In the genomic region with DNA sequence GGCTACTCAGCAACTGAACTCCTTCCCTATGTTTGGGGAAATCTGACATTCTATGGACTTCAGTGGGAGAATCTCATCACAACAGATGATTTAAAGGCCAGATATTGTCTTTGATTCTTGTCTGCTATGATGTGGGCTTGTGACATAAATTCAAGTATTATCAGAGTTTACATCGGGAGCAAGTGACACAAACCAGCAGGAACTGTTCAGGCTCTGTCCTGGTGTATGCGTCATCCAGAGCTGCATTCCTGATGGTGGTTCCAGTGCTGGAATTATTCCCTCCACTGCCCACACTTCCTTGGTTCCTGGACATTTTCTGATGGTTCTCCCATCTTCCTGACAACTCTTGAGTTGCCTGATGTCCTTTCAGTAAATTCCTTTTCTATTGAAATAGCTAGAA, we compare ENCODE assay signal across 21 cellular contexts. TPM values are rescaled to one million over a fixed set of nuclear protein-coding genes. Genes with fewer than 3 reads are reported as not detected.
A peak's percentile ranks its signal among the peaks of the same experiment; 100 is the strongest.
DNase-seq lines count a peak whose midpoint lies in the region; FAIRE-seq and TF ChIP-seq lines count a peak whose summit lies in the region.
"Had no signal": no experiment of that assay in that cellular context is flagged by ENCODE, and none has a peak within 500 bp of the region (broad histone marks: within the 10 kb centered on the region; RNA-seq: fewer than 3 reads in every experiment).

No MANE protein-coding gene starts in this region.

- H3K4me2 ChIP-seq in astrocyte (ENCODE audit: low read length) = peak overlapping the region; percentile 52
- H3K4me2 ChIP-seq: A549, hepatocyte had no signal

- no peak overlapping the region for H3K9ac ChIP-seq in astrocyte (ENCODE audit: low read length)

- no peak overlapping the region for H3K4me3 Mint-ChIP-seq in astrocyte (ENCODE audit: unreplicated experiment)
- H3K4me3 Mint-ChIP-seq: activated naive CD8-positive, alpha-beta T cell treated with anti-CD3 and anti-CD28 coated beads for 36 hours; stimulated activated memory B cell treated with anti-CD40 and anti-IgM and Interleukin-4, amounts not matched to agents 10 μg/mL and 1 μg/mL and 100 μg/mL, for 72 hours; T-helper 2 cell treated with Interferon-gamma antibody and Interleukin-4, amounts not matched to agents 5 μg/mL and 100 μg/mL, for 36 hours had no signal

- H3K9me3 Mint-ChIP-seq in astrocyte (ENCODE audit: unreplicated experiment) = peaks cover 6% of the 10 kb centered on the region
- H3K9me3 Mint-ChIP-seq: activated naive CD8-positive, alpha-beta T cell treated with anti-CD3 and anti-CD28 coated beads for 36 hours had no signal

- H3K4me1 Mint-ChIP-seq in astrocyte (ENCODE audit: low read depth, unreplicated experiment) = peaks cover 3% of the 10 kb centered on the region

- no peak for TF ChIP-seq POLR2A in stomach (IDR thresholded peaks at IDR 0.05)

- no peak for TF ChIP-seq CTCF in astrocyte (IDR thresholded peaks at IDR 0.05; ENCODE audit: insufficient read depth, low read depth, low read length)
- TF ChIP-seq CTCF in foreskin fibroblast (IDR thresholded peaks at IDR 0.05; ENCODE audit: low read depth, low read length) = no peak
- no peak for TF ChIP-seq CTCF in stomach (IDR thresholded peaks at IDR 0.05)

- no peak for FAIRE-seq in astrocyte (lab: Jason Lieb, UNC)
- FAIRE-seq: A549, small intestine had no signal

- H3K27ac ChIP-seq in ACC112 (ENCODE audit: low read depth, low read length) (no peak overlapping the region), astrocyte (ENCODE audit: low read depth, low read length) (no peak overlapping the region), stomach (peak overlapping the region in 1 of 5 donors; percentile 18)
- H3K27ac ChIP-seq: A549, epithelial cell of prostate, hepatocyte, RWPE1, upper lobe of left lung had no signal

- no peaks in the 10 kb centered on the region for H4K20me1 ChIP-seq in astrocyte (ENCODE audit: insufficient read depth, low read length)

- H3K79me2 ChIP-seq in ACC112 (ENCODE audit: control insufficient read depth, insufficient read depth, low read length, unreplicated experiment) (no peaks in the 10 kb centered on the region), astrocyte (ENCODE audit: insufficient read depth, low read length) (no peaks in the 10 kb centered on the region)

- H3K27me3 Mint-ChIP-seq in astrocyte (ENCODE audit: low read depth, unreplicated experiment) = no peaks in the 10 kb centered on the region
- H3K27me3 Mint-ChIP-seq: activated naive CD8-positive, alpha-beta T cell treated with anti-CD3 and anti-CD28 coated beads for 36 hours; stimulated activated memory B cell treated with anti-CD40 and anti-IgM and Interleukin-4, amounts not matched to agents 10 μg/mL and 1 μg/mL and 100 μg/mL, for 72 hours had no signal

- H3K9me3 ChIP-seq in astrocyte (ENCODE audit: insufficient read depth, low read depth, low read length) (no peaks in the 10 kb centered on the region), stomach (no peaks in the 10 kb centered on the region)
- H3K9me3 ChIP-seq: A549, upper lobe of left lung had no signal

- no peak for TF ChIP-seq EP300 in stomach (IDR thresholded peaks at IDR 0.05)

- peaks cover 9% of the 10 kb centered on the region for H3K36me3 Mint-ChIP-seq in astrocyte (ENCODE audit: low read depth, unreplicated experiment)
- H3K36me3 Mint-ChIP-seq: activated naive CD8-positive, alpha-beta T cell treated with anti-CD3 and anti-CD28 coated beads for 36 hours had no signal

- DNase-seq in LHCN-M2 (ENCODE audit: low read depth) (peak; percentile 55), astrocyte (ENCODE audit: low read depth) (peak; percentile 63), foreskin fibroblast (peak; percentile 35 to 65), medulla oblongata (ENCODE audit: extremely low spot score) (no peak), NCI-H1417 (lab: John Stamatoyannopoulos, UW) (no peak), stomach (no peak), ecto neural progenitor cell (ENCODE audit: low spot score) (no peak)
- DNase-seq: activated CD8-positive, alpha-beta memory T cell treated with anti-CD3 and anti-CD28 coated beads, Interleukin-2, amount 50 U/mL, for 4 hours; activated naive CD8-positive, alpha-beta T cell treated with anti-CD3 and anti-CD28 coated beads for 36 hours; COR-L47; NCI-H2081 treated with DMSO at 0.1 percent for 48 hours; NCI-H774; small intestine; upper lobe of left lung had no signal

- H2AFZ ChIP-seq in ACC112 (ENCODE audit: low read length, unreplicated experiment) = peak overlapping the region; percentile 3
- H2AFZ ChIP-seq in astrocyte (ENCODE audit: low read depth, low read length) = no peak overlapping the region
- H2AFZ ChIP-seq: hepatocyte had no signal

- WGBS in stomach, 5 donors = 57 to 83% (median 66%) methylated on average over 2 of the region's 2 CpGs

- H3K4me3 ChIP-seq in ACC112 (ENCODE audit: low read depth, low read length) (no peak overlapping the region), astrocyte (ENCODE audit: insufficient read depth, low read depth, low read length) (no peak overlapping the region), foreskin fibroblast (ENCODE audit: low read depth in 1 of 2, low read length in 2 of 2) (no peak overlapping the region), stomach (no peak overlapping the region)
- H3K4me3 ChIP-seq: A549, hepatocyte, upper lobe of left lung had no signal

- H3K27me3 ChIP-seq in ACC112 (ENCODE audit: insufficient read depth, low read length) = no peaks in the 10 kb centered on the region
- H3K27me3 ChIP-seq in astrocyte (ENCODE audit: insufficient read depth, low read length) = no peaks in the 10 kb centered on the region
- H3K27me3 ChIP-seq in stomach = no peaks in the 10 kb centered on the region
- H3K27me3 ChIP-seq: hepatocyte, upper lobe of left lung had no signal

- H3K4me1 ChIP-seq in ACC112 (ENCODE audit: control insufficient read depth, insufficient read depth, low read length, unreplicated experiment) (peaks cover 8% of the 10 kb centered on the region), astrocyte (ENCODE audit: insufficient read depth, low read length) (peaks cover 5% of the 10 kb centered on the region), stomach (no peaks in the 10 kb centered on the region)
- H3K4me1 ChIP-seq: A549, upper lobe of left lung had no signal

- intact Hi-C loops in stomach (cut with DNase I; ENCODE audit: low total_unique reads) = no loop called here

- H3K36me3 ChIP-seq in ACC112 (ENCODE audit: insufficient read depth, low read length) = no peaks in the 10 kb centered on the region
- no peaks in the 10 kb centered on the region for H3K36me3 ChIP-seq in astrocyte (ENCODE audit: insufficient read depth, low read length)
- H3K36me3 ChIP-seq in stomach = no peaks in the 10 kb centered on the region
- H3K36me3 ChIP-seq: upper lobe of left lung had no signal

- H3K27ac Mint-ChIP-seq in astrocyte (ENCODE audit: unreplicated experiment) = no peak overlapping the region
- H3K27ac Mint-ChIP-seq: activated naive CD8-positive, alpha-beta T cell treated with anti-CD3 and anti-CD28 coated beads for 36 hours; T-helper 2 cell treated with Interferon-gamma antibody and Interleukin-4, amounts not matched to agents 5 μg/mL and 100 μg/mL, for 36 hours had no signal

RNA-seq across cellular contexts. Expression of a gene that starts 10.8 kb away (rescaled TPM):
- total RNA-seq in LHCN-M2 (2014; rRNA removed) (7.3 and 11.6 TPM in 2 replicates), astrocyte (48.9 and 53.5 TPM in 2 replicates), stomach (100 to 1,000 TPM in 1 of 5 donors, 10 to 100 TPM in 3, 1 to 10 TPM in 1; 5.1 to 261 (median 42.6) TPM)
- 65.6 TPM for polyA plus RNA-seq in LHCN-M2 (2012)
- polyA plus RNA-seq in stomach = 10 to 100 TPM; 46.5 to 65.7 (median 64.8) TPM

RNA-seq across cellular contexts. Expression of a gene that starts 22.8 kb away (rescaled TPM):
- total RNA-seq in LHCN-M2 (2014; rRNA removed) = 13.7 and 16.2 TPM in 2 replicates
- 20.3 TPM for polyA plus RNA-seq in LHCN-M2 (2012)
- total RNA-seq in astrocyte = 69.6 and 71.1 TPM in 2 replicates
- total RNA-seq in stomach = 10 to 100 TPM; 14.0 to 57.4 (median 28.3) TPM
- polyA plus RNA-seq in stomach = 10 to 100 TPM; 14.6 to 36.0 (median 32.1) TPM

RNA-seq across cellular contexts. Expression of a gene that starts 41.8 kb away (rescaled TPM):
- 4.5 and 7.1 TPM in 2 replicates for total RNA-seq in LHCN-M2 (2014; rRNA removed)
- 6.2 TPM for polyA plus RNA-seq in LHCN-M2 (2012)
- 4.2 and 6.3 TPM in 2 replicates for total RNA-seq in astrocyte
- total RNA-seq in stomach = 10 to 100 TPM in 2 of 5 donors, 1 to 10 TPM in 3; 1.7 to 69.4 (median 9.7) TPM
- 1 to 10 TPM; 5.3 to 9.5 (median 8.6) TPM for polyA plus RNA-seq in stomach

RNA-seq across cellular contexts. Expression of a gene that starts 55.7 kb away (rescaled TPM):
- total RNA-seq in LHCN-M2 (2014; rRNA removed) (78.9 and 80.3 TPM in 2 replicates), astrocyte (66.0 and 70.9 TPM in 2 replicates), stomach (100 to 1,000 TPM in 1 of 5 donors, 10 to 100 TPM in 4; 21.9 to 110 (median 33.8) TPM)
- polyA plus RNA-seq in LHCN-M2 (2012) = 94.0 TPM
- 100 to 1,000 TPM; 152 to 163 (median 161) TPM for polyA plus RNA-seq in stomach

Comparison
In these comparisons a context has a peak if more than half of its experiments do, and no peak if none do; other contexts are left out.
1. DNase-seq: peak in LHCN-M2 (single experiment), astrocyte (single experiment) and foreskin fibroblast (2 of 2); none in medulla oblongata (single experiment), NCI-H1417 (0 of 3), stomach (single experiment) and ecto neural progenitor cell (single experiment).